In the genomic region with DNA sequence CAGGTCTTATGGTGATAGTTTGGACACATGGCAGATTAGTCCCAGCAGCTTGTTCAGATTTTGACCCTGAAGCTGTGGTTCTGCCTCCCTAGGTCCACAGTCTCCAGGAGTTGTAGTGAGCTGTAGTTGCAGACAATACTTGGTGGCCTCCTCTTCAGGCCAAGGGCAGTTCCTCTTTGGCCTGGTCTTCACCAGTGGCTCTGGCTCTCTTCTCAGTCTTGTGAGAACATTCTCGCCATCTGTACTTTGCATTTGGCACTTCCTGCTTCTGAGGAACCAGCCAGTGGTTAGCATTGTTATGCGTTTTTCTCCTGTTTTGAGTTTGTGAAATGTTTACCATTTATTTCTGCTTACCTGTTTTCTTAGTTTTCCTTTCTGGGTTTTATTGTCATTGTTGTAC, we compare ENCODE assay signal across 8 cellular contexts. TPM values are rescaled to one million over a fixed set of nuclear protein-coding genes. Genes with fewer than 3 reads are reported as not detected.
DNase-seq lines count a peak whose midpoint lies in the region; ATAC-seq, FAIRE-seq and TF ChIP-seq lines count a peak whose summit lies in the region.

No MANE protein-coding gene starts in this region.

- peak; percentile 69 for FAIRE-seq in GM12891 (lab: Jason Lieb, UNC)

- no peak for TF ChIP-seq POLR2A in GM12891 (IDR thresholded peaks at IDR 0.05; ENCODE audit: low read depth, low read length)

- DNase-seq in GM12891 (ENCODE audit: insufficient read length, low spot score) (no peak), globus pallidus (ENCODE audit: low spot score) (peak; percentile 28), NCI-H1930 (lab: John Stamatoyannopoulos, UW) (no peak), amniotic stem cell (lab: John Stamatoyannopoulos, UW) (no peak), GM10266 (ENCODE audit: extremely low spot score) (no peak)
- no peak for DNase-seq in activated CD8-positive, alpha-beta memory T cell treated with anti-CD3 and anti-CD28 coated beads, Interleukin-2, amount 50 U/mL, for 48 hours

- ATAC-seq in GM21447 (IDR thresholded peaks at IDR 0.05; ENCODE audit: unreplicated experiment): peak; percentile 85
- ATAC-seq in HG03565 (IDR thresholded peaks at IDR 0.05; ENCODE audit: unreplicated experiment): peak; percentile 54

- no peak for TF ChIP-seq CTCF in GM10266 (IDR thresholded peaks at IDR 0.05; ENCODE audit: control insufficient read depth, insufficient read depth, low read depth, missing control alignments)

TF ChIP-seq in GM12891, 5 proteins besides CTCF, POLR2A, EP300 and RAD21:
- TF ChIP-seq POU2F2 (IDR thresholded peaks at IDR 0.05; ENCODE audit: low read depth, low read length) (no peak), SPI1 (IDR thresholded peaks at IDR 0.05; ENCODE audit: low read depth, low read length) (peak; percentile 79)

RNA-seq across cellular contexts. Expression of gene PCCA, which starts 40.7 kb away (rescaled TPM):
- 8.6 TPM for polyA plus RNA-seq in GM12891 (2012; ENCODE audit: low read depth, missing spikeins)
